Comparison of ENCODE assay signal across 8 cellular contexts in genomic region chrX:54181196-54181953, GRCh38. TPM values are rescaled to one million over a fixed set of nuclear protein-coding genes. Genes with fewer than 3 reads are reported as not detected.
DNase-seq lines count a peak whose midpoint lies in the region; ATAC-seq and TF ChIP-seq lines count a peak whose summit lies in the region.

No MANE protein-coding gene starts in this region.

- H3K27me3 Mint-ChIP-seq in mesothelial cell of epicardium (ENCODE audit: low read depth): no peaks in the 10 kb centered on the region

- in situ Hi-C loops in astrocyte of the cerebellum (cut with HindIII; ENCODE audit: low sequenced_read_pairs): no loop called here

- H3K27me3 ChIP-seq in BJ (ENCODE audit: control insufficient read depth, insufficient read depth, low read length): no peaks in the 10 kb centered on the region

- CTCF ChIA-PET in BJ (lab: Yijun Ruan, JAX): interaction anchor here (0.7 to 1.6 kb wide), 2 partner anchors 13 to 138 kb away, joined by 4 read pairs; no protein-coding TSS in a partner anchor

- peak overlapping the region; percentile 66 for H3K27ac Mint-ChIP-seq in mesothelial cell of epicardium

- peak overlapping the region; percentile 72 for H3K4me3 Mint-ChIP-seq in mesothelial cell of epicardium

- H3K9me3 Mint-ChIP-seq in mesothelial cell of epicardium: peaks cover 31% of the 10 kb centered on the region

- H3K4me3 ChIP-seq in BJ (ENCODE audit: low read depth, low read length) (peak overlapping the region; percentile 64), astrocyte of the cerebellum (ENCODE audit: low read depth, low read length) (peak overlapping the region; percentile 54)

- no peaks in the 10 kb centered on the region for H3K36me3 Mint-ChIP-seq in mesothelial cell of epicardium

- H3K36me3 ChIP-seq in BJ (ENCODE audit: control insufficient read depth, insufficient read depth, low read length): no peaks in the 10 kb centered on the region

- POLR2A ChIA-PET in BJ (lab: Charles Lee): no interaction called here

- no peak for TF ChIP-seq CTCF in BJ (IDR thresholded peaks at IDR 0.05; ENCODE audit: insufficient read depth, low read depth, low read length)
- TF ChIP-seq CTCF in astrocyte of the cerebellum (IDR thresholded peaks at IDR 0.05; ENCODE audit: low read depth, low read length, missing control alignments): no peak
- no peak for TF ChIP-seq CTCF in mesothelial cell of epicardium (IDR thresholded peaks at IDR 0.05; ENCODE audit: unreplicated experiment)

- DNase-seq in BJ (ENCODE audit: low read depth) (no peak), HT1080 (ENCODE audit: low read depth) (peak; percentile 71), astrocyte of the cerebellum (ENCODE audit: low read depth) (peak; percentile 50), mesothelial cell of epicardium (ENCODE audit: low spot score in 2 of 2, unreplicated experiment in 2 of 2) (no peak), COLO829 (ENCODE audit: low spot score) (no peak), NCI-H1092 treated with DMSO at 0.1 percent for 48 hours (lab: John Stamatoyannopoulos, UW) (no peak)

- no peak for ATAC-seq in HG03378 (IDR thresholded peaks at IDR 0.05; ENCODE audit: unreplicated experiment)
- ATAC-seq in GM18909 (IDR thresholded peaks at IDR 0.05; ENCODE audit: poor library complexity, unreplicated experiment): no peak

- peaks cover 42% of the 10 kb centered on the region for H3K4me1 Mint-ChIP-seq in mesothelial cell of epicardium

RNA-seq across cellular contexts. Expression of gene FAM120C, which starts 1.7 kb away (rescaled TPM):
- polyA plus RNA-seq in BJ (2011; rRNA removed): 3.7 and 4.4 TPM in 2 replicates
- 7.8 and 9.9 TPM in 2 replicates for polyA minus RNA-seq in BJ (2011; rRNA and poly(A)+ RNA removed)
- 5.9 and 10.0 TPM in 2 replicates for total RNA-seq in HT1080 (2014; rRNA removed; shearing (Covaris generic))
- polyA plus RNA-seq in HT1080 (2015; cell fraction: cytosol; rRNA removed): 7.0 and 7.4 TPM in 2 replicates
- polyA plus RNA-seq in HT1080 (2015; cell fraction: nucleus; rRNA removed): 5.9 and 9.7 TPM in 2 replicates
- 12.5 to 16.1 TPM (median 13.8 TPM) in 3 replicates for total RNA-seq in mesothelial cell of epicardium

Comparison
In these comparisons a context has a peak if more than half of its experiments do, and no peak if none do; other contexts are left out.
1. DNase-seq: peak in HT1080 (single experiment) and astrocyte of the cerebellum (single experiment); none in BJ (single experiment), mesothelial cell of epicardium (0 of 2), COLO829 (single experiment) and NCI-H1092 treated with DMSO at 0.1 percent for 48 hours (single experiment).